ENCODE assay signal across 10 cellular contexts in genomic region chr16:4327386-4327781, GRCh38. TPM values are rescaled to one million over a fixed set of nuclear protein-coding genes. Genes with fewer than 3 reads are reported as not detected.
DNase-seq lines count a peak whose midpoint lies in the region; ATAC-seq and TF ChIP-seq lines count a peak whose summit lies in the region.
"Had no signal": no experiment of that assay in that cellular context is flagged by ENCODE, and none has a peak within 500 bp of the region (broad histone marks: within the 10 kb centered on the region; RNA-seq: fewer than 3 reads in every experiment).

No MANE protein-coding gene starts in this region.

- no peaks in the 10 kb centered on the region for H3K36me3 Mint-ChIP-seq in CD4-positive, alpha-beta T cell (ENCODE audit: low read depth)

- no peaks in the 10 kb centered on the region for H3K9me3 Mint-ChIP-seq in CD4-positive, alpha-beta T cell

- TF ChIP-seq CTCF in HL-60 (IDR thresholded peaks at IDR 0.05; ENCODE audit: insufficient read depth, low read length) (no peak), body of pancreas (IDR thresholded peaks at IDR 0.05) (no peak), left lung (IDR thresholded peaks at IDR 0.05) (no peak), stomach (IDR thresholded peaks at IDR 0.05) (no peak)
- no peak for TF ChIP-seq CTCF in CD4-positive, alpha-beta T cell (IDR thresholded peaks at IDR 0.05)

- peaks cover 55% of the 10 kb centered on the region for H3K4me1 ChIP-seq in body of pancreas
- H3K4me1 ChIP-seq in left lung, result peaks cover 50 to 88% of the 10 kb centered on the region in 2 donors
- peaks cover 60 to 81% (median 72%) of the 10 kb centered on the region in 4 donors for H3K4me1 ChIP-seq in stomach

- no peaks in the 10 kb centered on the region for H3K9me3 ChIP-seq in body of pancreas
- no peaks in the 10 kb centered on the region for H3K9me3 ChIP-seq in left lung
- no peaks in the 10 kb centered on the region for H3K9me3 ChIP-seq in stomach
- no peaks in the 10 kb centered on the region for H3K9me3 ChIP-seq in CD4-positive, alpha-beta T cell (ENCODE audit: control insufficient read depth, low read length)

- no peak overlapping the region for H3K27ac Mint-ChIP-seq in CD4-positive, alpha-beta T cell

- 5 to 8% methylated on average over 8 to 18 of the region's 33 CpGs for WGBS in body of pancreas, 2 donors
- WGBS in stomach, 5 donors, result 0 to 12% (median 4%) methylated on average over 1 to 32 of the region's 33 CpGs

- no peak for TF ChIP-seq EP300 in stomach (IDR thresholded peaks at IDR 0.05)

- H3K36me3 ChIP-seq in body of pancreas (replicated peaks in 1 of 2; ENCODE audit: insufficient read depth in 1 of 2, low read depth in 2 of 2), result no peaks in the 10 kb centered on the region
- H3K36me3 ChIP-seq in left lung, result peaks cover 0 to 4% of the 10 kb centered on the region in 2 donors
- H3K36me3 ChIP-seq in stomach, result peaks cover 0 to 4% (median 2%) of the 10 kb centered on the region in 4 donors

- DNase-seq in HL-60 (ENCODE audit: low read depth in 1 of 2, low spot score in 1 of 2) (no peak), body of pancreas (peak in 1 of 4 donors; percentile 35), left lung (peak in 1 of 2 donors; percentile 76), stomach (no peak), erythroblast (lab: John Stamatoyannopoulos, UW) (no peak)
- DNase-seq in CD4-positive, alpha-beta T cell, result no peak
- no peak for DNase-seq in stimulated activated CD4-positive, alpha-beta T cell treated with anti-CD3 and anti-CD28 coated beads, Interleukin-12 subunit alpha, Interleukin-12 subunit beta, amount 100 ng/mL, for 4 hours
- DNase-seq: NCI-H226 had no signal

- H3K27ac ChIP-seq in HL-60 (replicated peaks), result no peak overlapping the region
- H3K27ac ChIP-seq in body of pancreas, result peak overlapping the region; percentile 70 to 88 (median 76)
- peak overlapping the region; percentile 68 to 80 for H3K27ac ChIP-seq in left lung
- H3K27ac ChIP-seq in stomach, result peak overlapping the region; percentile 53 to 87 (median 79)
- H3K27ac ChIP-seq in CD4-positive, alpha-beta T cell (ENCODE audit: low read depth, low read length), result no peak overlapping the region
- H3K27ac ChIP-seq: SK-N-MC had no signal

- no peaks in the 10 kb centered on the region for H3K4me1 Mint-ChIP-seq in CD4-positive, alpha-beta T cell (ENCODE audit: low read depth)

- POLR2A ChIA-PET in CD4-positive, alpha-beta T cell (lab: Charles Lee), result interaction anchor here (0.9 to 2.2 kb wide), 5 partner anchors 12 to 74 kb away, joined by 3 to 9 read pairs (median 5); no protein-coding TSS in a partner anchor

- CTCF ChIA-PET in CD4-positive, alpha-beta T cell (lab: Charles Lee), result interaction anchor here (1.1 to 1.7 kb wide), 6 partner anchors 10 to 54 kb away, joined by 5 to 12 read pairs (median 6); partner anchors contain the start of gene TFAP4

- H3K4me3 Mint-ChIP-seq in CD4-positive, alpha-beta T cell, result no peak overlapping the region

- intact Hi-C loops in body of pancreas (cut with DNase I) (no loop called here), left lung (cut with DNase I) (no loop called here), stomach (cut with DNase I; ENCODE audit: low total_unique reads) (loop anchor here (5.0 kb wide), 1 partner anchor 125 kb away; no protein-coding TSS in a partner anchor)
- intact Hi-C loops in CD4-positive, alpha-beta T cell (cut with DNase I, micrococcal nuclease), result no loop called here

- TF ChIP-seq POLR2A in body of pancreas (IDR thresholded peaks at IDR 0.05) (no peak), stomach (IDR thresholded peaks at IDR 0.05) (no peak), erythroblast (IDR thresholded peaks at IDR 0.05; ENCODE audit: low read length) (no peak)

- H3K4me3 ChIP-seq in HL-60 (replicated peaks; ENCODE audit: insufficient read depth, low read length) (peak overlapping the region; percentile 54), body of pancreas (peak overlapping the region in 1 of 2 donors; percentile 13), left lung (peak overlapping the region; percentile 25 to 27), stomach (peak overlapping the region; percentile 48 to 53 (median 50))
- H3K4me3 ChIP-seq: SK-N-MC had no signal

- no peak for ATAC-seq in body of pancreas
- ATAC-seq in left lung, result no peak
- ATAC-seq in activated CD4-positive, CD25-positive, alpha-beta regulatory T cell treated with anti-CD3 and anti-CD28 coated beads, Interleukin-2, amount 50 U/mL, for 24 hours, result no peak
- no peak for ATAC-seq in CD4-positive, alpha-beta T cell (ENCODE audit: poor library complexity)

- H3K27me3 Mint-ChIP-seq in CD4-positive, alpha-beta T cell, result no peaks in the 10 kb centered on the region

- H3K27me3 ChIP-seq in HL-60 (ENCODE audit: insufficient read depth, poor library complexity, severe bottlenecking) (no peaks in the 10 kb centered on the region), body of pancreas (no peaks in the 10 kb centered on the region), left lung (peaks cover 0 to 19% of the 10 kb centered on the region in 2 donors), stomach (peaks cover 0 to 8% (median 0%) of the 10 kb centered on the region in 3 donors)
- peaks cover 4% of the 10 kb centered on the region for H3K27me3 ChIP-seq in CD4-positive, alpha-beta T cell (ENCODE audit: control insufficient read depth, insufficient read depth, low read length)

RNA-seq across cellular contexts. Expression of gene GLIS2, which starts 11.5 kb away (rescaled TPM):
- total RNA-seq in body of pancreas, result 1 to 10 TPM; 6.0 to 6.3 TPM
- total RNA-seq in left lung, result 10 to 100 TPM; 28.9 to 31.0 TPM
- total RNA-seq in stomach, result 10 to 100 TPM in 1 of 5 donors, 1 to 10 TPM in 4; 3.2 to 21.0 (median 4.6) TPM
- polyA plus RNA-seq in stomach, result 1 to 10 TPM; 4.4 to 9.0 (median 5.8) TPM
- total RNA-seq in CD4-positive, alpha-beta T cell, result not detected

RNA-seq across cellular contexts. Expression of gene PAM16, which starts 23.7 kb away (rescaled TPM):
- 10 to 100 TPM; 25.9 to 27.7 TPM for total RNA-seq in body of pancreas
- 10 to 100 TPM; 26.2 to 44.6 TPM for total RNA-seq in left lung
- total RNA-seq in stomach, result 100 to 1,000 TPM in 1 of 5 donors, 10 to 100 TPM in 3, 1 to 10 TPM in 1; 4.7 to 218 (median 28.1) TPM
- polyA plus RNA-seq in stomach, result 100 to 1,000 TPM in 2 of 3 donors, 10 to 100 TPM in 1; 54.4 to 117 (median 104) TPM
- total RNA-seq in CD4-positive, alpha-beta T cell, result 10 to 100 TPM; 24.9 to 26.8 TPM

RNA-seq across cellular contexts. Expression of gene VASN, which starts 44.3 kb away (rescaled TPM):
- 10 to 100 TPM; 14.3 to 22.1 TPM for total RNA-seq in body of pancreas
- 10 to 100 TPM; 24.5 to 28.3 TPM for total RNA-seq in left lung
- 10 to 100 TPM; 10.5 to 25.6 (median 11.6) TPM for total RNA-seq in stomach
- polyA plus RNA-seq in stomach, result 1 to 10 TPM; 3.7 to 7.2 (median 5.1) TPM
- under 1 TPM; 0.70 to 0.77 TPM for total RNA-seq in CD4-positive, alpha-beta T cell

RNA-seq across cellular contexts. Expression of gene TFAP4, which starts 54.6 kb away (rescaled TPM):
- total RNA-seq in body of pancreas, result 10 to 100 TPM in 1 of 2 donors, 1 to 10 TPM in 1; 8.3 to 18.8 TPM
- total RNA-seq in left lung, result 10 to 100 TPM in 1 of 2 donors, 1 to 10 TPM in 1; 6.4 to 12.8 TPM
- 10 to 100 TPM in 1 of 5 donors, 1 to 10 TPM in 3, not detected in 1; 4.9 to 17.4 (median 6.5) TPM for total RNA-seq in stomach
- polyA plus RNA-seq in stomach, result 1 to 10 TPM; 4.9 to 7.1 (median 5.5) TPM
- total RNA-seq in CD4-positive, alpha-beta T cell, result 10 to 100 TPM in 1 of 2 experiments, 1 to 10 TPM in 1; 8.6 to 10.8 TPM

Comparison
In these comparisons a context has a peak if more than half of its experiments do, and no peak if none do; other contexts are left out.
1. H3K27ac ChIP-seq: peak in body of pancreas (4 of 4), left lung (2 of 2) and stomach (5 of 5); none in HL-60 (single experiment) and CD4-positive, alpha-beta T cell (single experiment).
2. RNA of gene GLIS2, which starts 11.5 kb away (total RNA-seq): 28.9 to 31.0 TPM in left lung, 6.0 to 6.3 TPM in body of pancreas and 3.2 to 21.0 TPM in stomach; not detected in CD4-positive, alpha-beta T cell; every median in the first group is over 4 times any median in the second.
3. RNA of gene VASN, which starts 44.3 kb away (total RNA-seq): 24.5 to 28.3 TPM in left lung, 14.3 to 22.1 TPM in body of pancreas and 10.5 to 25.6 TPM in stomach; 0.70 to 0.77 TPM in CD4-positive, alpha-beta T cell; every median in the first group is over 4 times any median in the second.